ENCODE assay signal across 23 cellular contexts in the genomic region with DNA sequence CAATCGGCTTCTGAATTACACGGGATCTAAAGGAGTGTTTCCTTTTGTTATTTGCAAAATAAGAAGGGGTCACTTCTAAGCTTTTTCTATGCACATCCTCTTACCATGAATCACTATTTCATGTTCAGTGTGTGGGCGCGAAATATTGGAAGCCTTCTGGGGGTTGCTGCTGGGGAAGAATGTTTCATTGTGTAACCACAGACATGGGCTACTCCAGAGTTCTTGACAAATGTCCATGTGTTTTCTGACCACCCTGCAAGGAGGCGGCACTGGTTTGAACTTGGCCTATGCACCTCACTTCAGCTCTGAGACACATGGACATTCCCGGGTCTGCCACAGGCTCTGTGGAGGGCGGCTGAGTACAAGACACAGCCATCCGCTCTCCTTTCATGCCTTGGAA.
DNase-seq lines count a peak whose midpoint lies in the region; ATAC-seq, FAIRE-seq and TF ChIP-seq lines count a peak whose summit lies in the region.
"Had no signal": no experiment of that assay in that cellular context is flagged by ENCODE, and none has a peak within 500 bp of the region (broad histone marks: within the 10 kb centered on the region; RNA-seq: fewer than 3 reads in every experiment).

No MANE protein-coding gene starts in this region.

- H3K27me3 Mint-ChIP-seq in astrocyte (ENCODE audit: low read depth, unreplicated experiment) (peaks cover 7% of the 10 kb centered on the region), Caco-2 (ENCODE audit: insufficient read depth, unreplicated experiment) (peaks cover 8% of the 10 kb centered on the region)
- H3K27me3 Mint-ChIP-seq: CD4-positive, CD25-positive, alpha-beta regulatory T cell had no signal

- POLR2A ChIA-PET in Caco-2 (lab: Charles Lee): no interaction called here

- H3K4me2 ChIP-seq in astrocyte (ENCODE audit: low read length): peak overlapping the region; percentile 44
- H3K4me2 ChIP-seq: SK-N-SH had no signal

- TF ChIP-seq POLR2A in tibial nerve (IDR thresholded peaks at IDR 0.05): no peak

- H3K27ac Mint-ChIP-seq in astrocyte (ENCODE audit: unreplicated experiment) (no peak overlapping the region), Caco-2 (ENCODE audit: unreplicated experiment) (no peak overlapping the region)
- H3K27ac Mint-ChIP-seq: CD4-positive, CD25-positive, alpha-beta regulatory T cell had no signal

- H3K36me3 Mint-ChIP-seq in astrocyte (ENCODE audit: low read depth, unreplicated experiment) (no peaks in the 10 kb centered on the region), Caco-2 (ENCODE audit: insufficient read depth, unreplicated experiment) (no peaks in the 10 kb centered on the region)
- H3K36me3 Mint-ChIP-seq: CD4-positive, CD25-positive, alpha-beta regulatory T cell had no signal

- H2AFZ ChIP-seq in astrocyte (ENCODE audit: low read depth, low read length): no peak overlapping the region

- H3K9me3 Mint-ChIP-seq in astrocyte (ENCODE audit: unreplicated experiment): no peaks in the 10 kb centered on the region
- H3K9me3 Mint-ChIP-seq in Caco-2 (ENCODE audit: unreplicated experiment): no peaks in the 10 kb centered on the region

- no peaks in the 10 kb centered on the region for H3K79me2 ChIP-seq in astrocyte (ENCODE audit: insufficient read depth, low read length)

- H3K9me3 ChIP-seq in astrocyte (ENCODE audit: insufficient read depth, low read depth, low read length): no peaks in the 10 kb centered on the region
- no peaks in the 10 kb centered on the region for H3K9me3 ChIP-seq in tibial nerve
- no peaks in the 10 kb centered on the region for H3K9me3 ChIP-seq in Caco-2
- H3K9me3 ChIP-seq: colonic mucosa, MG63, psoas muscle, SK-N-SH had no signal

- TF ChIP-seq EP300 in tibial nerve (IDR thresholded peaks at IDR 0.05): peak in 1 of 2 donors; percentile 59

- peak; percentile 27 for DNase-seq in cardiac septum (ENCODE audit: low spot score)
- DNase-seq in left ventricle myocardium superior: no peak
- DNase-seq in astrocyte (ENCODE audit: low read depth): peak; percentile 89
- DNase-seq in fibroblast of the aortic adventitia (ENCODE audit: low read depth): peak; percentile 3
- DNase-seq in tibial nerve (ENCODE audit: low spot score in 2 of 2): peak; percentile 7 to 23
- DNase-seq in frontal cortex (ENCODE audit: low spot score in 2 of 2): no peak
- DNase-seq in omental fat pad (ENCODE audit: low spot score): no peak
- no peak for DNase-seq in Caco-2
- DNase-seq: activated effector memory CD4-positive, alpha-beta T cell treated with Interleukin-2 at 50 U/mL for 16 hours; amygdala; CD4-positive, CD25-positive, alpha-beta regulatory T cell; GOT3; MG63; NCI-H1694; NCI-H774; psoas muscle; SK-N-SH; T1000 had no signal

- H3K36me3 ChIP-seq in astrocyte (ENCODE audit: insufficient read depth, low read length) (no peaks in the 10 kb centered on the region), tibial nerve (no peaks in the 10 kb centered on the region), Caco-2 (ENCODE audit: control insufficient read depth, insufficient read depth, low read length) (no peaks in the 10 kb centered on the region)
- H3K36me3 ChIP-seq: colonic mucosa, MG63 had no signal

- H3K4me3 Mint-ChIP-seq in astrocyte (ENCODE audit: unreplicated experiment): no peak overlapping the region
- H3K4me3 Mint-ChIP-seq in Caco-2 (ENCODE audit: unreplicated experiment): no peak overlapping the region
- H3K4me3 Mint-ChIP-seq: CD4-positive, CD25-positive, alpha-beta regulatory T cell had no signal

- H3K27ac ChIP-seq in astrocyte (ENCODE audit: low read depth, low read length): no peak overlapping the region
- peak overlapping the region in 1 of 4 donors; percentile 14 for H3K27ac ChIP-seq in tibial nerve
- H3K27ac ChIP-seq: 22Rv1, colonic mucosa, psoas muscle had no signal

- H3K4me3 ChIP-seq in astrocyte (ENCODE audit: insufficient read depth, low read depth, low read length) (no peak overlapping the region), fibroblast of the aortic adventitia (ENCODE audit: low read depth, low read length) (no peak overlapping the region), tibial nerve (no peak overlapping the region), Caco-2 (ENCODE audit: low read depth, low read length) (no peak overlapping the region)
- H3K4me3 ChIP-seq: colonic mucosa, lung, MG63, psoas muscle had no signal

- H3K9ac ChIP-seq in astrocyte (ENCODE audit: low read length): no peak overlapping the region
- H3K9ac ChIP-seq: SK-N-SH had no signal

- intact Hi-C loops in cardiac septum (cut with DNase I) (no loop called here), left ventricle myocardium superior (cut with micrococcal nuclease) (no loop called here), Caco-2 (cut with micrococcal nuclease; ENCODE audit: unreplicated experiment) (loop anchor here (2.0 kb wide), 1 partner anchor 350 kb away; no protein-coding TSS in a partner anchor)

- H3K4me1 Mint-ChIP-seq in astrocyte (ENCODE audit: low read depth, unreplicated experiment) (peaks cover 26% of the 10 kb centered on the region), Caco-2 (ENCODE audit: low read depth, unreplicated experiment) (peaks cover 8% of the 10 kb centered on the region)
- H3K4me1 Mint-ChIP-seq: CD4-positive, CD25-positive, alpha-beta regulatory T cell had no signal

- H3K27me3 ChIP-seq in astrocyte (ENCODE audit: insufficient read depth, low read length): no peaks in the 10 kb centered on the region
- H3K27me3 ChIP-seq in tibial nerve: no peaks in the 10 kb centered on the region
- H3K27me3 ChIP-seq in Caco-2 (replicated peaks; ENCODE audit: control insufficient read depth, insufficient read depth, low read length): no peaks in the 10 kb centered on the region
- H3K27me3 ChIP-seq: colonic mucosa, MG63 had no signal

- CTCF ChIA-PET in Caco-2 (lab: Charles Lee): interaction anchor here (1.0 kb wide), 1 partner anchor 315 kb away, joined by 4 read pairs; no protein-coding TSS in a partner anchor

- TF ChIP-seq CTCF in astrocyte (IDR thresholded peaks at IDR 0.05; ENCODE audit: insufficient read depth, low read depth, low read length): no peak
- TF ChIP-seq CTCF in fibroblast of the aortic adventitia (IDR thresholded peaks at IDR 0.05; ENCODE audit: insufficient read depth, low read length): no peak
- TF ChIP-seq CTCF in tibial nerve (IDR thresholded peaks at IDR 0.05): no peak
- TF ChIP-seq CTCF in omental fat pad (IDR thresholded peaks at IDR 0.05): no peak
- no peak for TF ChIP-seq CTCF in Caco-2 (IDR thresholded peaks at IDR 0.05; ENCODE audit: insufficient read depth in 1 of 2, low read depth in 1 of 2, low read length in 1 of 2, severe bottlenecking in 1 of 2, unreplicated experiment in 1 of 2)

- 30 to 43% methylated on average over 8 of the region's 8 CpGs for WGBS in tibial nerve, 2 donors

- ATAC-seq in left ventricle myocardium superior (no peak), omental fat pad (ENCODE audit: low FRiP score) (no peak)
- ATAC-seq: Panc1 had no signal

- H4K20me1 ChIP-seq in astrocyte (ENCODE audit: insufficient read depth, low read length): no peaks in the 10 kb centered on the region

- peaks cover 18% of the 10 kb centered on the region for H3K4me1 ChIP-seq in astrocyte (ENCODE audit: insufficient read depth, low read length)
- H3K4me1 ChIP-seq in tibial nerve: peaks cover 0 to 19% (median 0%) of the 10 kb centered on the region in 4 donors
- peaks cover 12% of the 10 kb centered on the region for H3K4me1 ChIP-seq in Caco-2
- H3K4me1 ChIP-seq: colonic mucosa, psoas muscle had no signal

- BruUV-seq in Caco-2 (replicated peaks; lab: Mats Ljungman, UMichigan): no TSS peak

- no peak for FAIRE-seq in astrocyte (lab: Jason Lieb, UNC)
- FAIRE-seq in frontal cortex (lab: Jason Lieb, UNC): no peak
- FAIRE-seq: endothelial cell of umbilical vein had no signal

Comparison
In these comparisons a context has a peak if more than half of its experiments do, and no peak if none do; other contexts are left out.
1. DNase-seq: peak in cardiac septum (single experiment), astrocyte (single experiment), fibroblast of the aortic adventitia (single experiment) and tibial nerve (2 of 2); none in left ventricle myocardium superior (single experiment), frontal cortex (0 of 2), omental fat pad (single experiment) and Caco-2 (0 of 2).